Comparison of ENCODE assay signal across 14 cellular contexts in genomic region chr15:29815000-29815704, GRCh38. TPM values are rescaled to one million over a fixed set of nuclear protein-coding genes. Genes with fewer than 3 reads are reported as not detected.
DNase-seq lines count a peak whose midpoint lies in the region; ATAC-seq and TF ChIP-seq lines count a peak whose summit lies in the region.
"Had no signal": no experiment of that assay in that cellular context is flagged by ENCODE, and none has a peak within 500 bp of the region (broad histone marks: within the 10 kb centered on the region; RNA-seq: fewer than 3 reads in every experiment).

No MANE protein-coding gene starts in this region.

- H3K4me3 ChIP-seq in iPS-20b (ENCODE audit: low read length), result no peak overlapping the region
- H3K4me3 ChIP-seq in stomach, result no peak overlapping the region

- H3K27me3 ChIP-seq in iPS-20b (ENCODE audit: insufficient read depth, low read length) (no peaks in the 10 kb centered on the region), stomach (no peaks in the 10 kb centered on the region)

- ATAC-seq in WTC11, result peak; percentile 51
- ATAC-seq: stimulated activated naive CD8-positive, alpha-beta T cell treated with anti-CD3 and anti-CD28 coated beads, Interleukin-15, amount 100 ng/mL, for 72 hours had no signal

- peaks cover 81% of the 10 kb centered on the region for H3K4me1 Mint-ChIP-seq in WTC11
- H3K4me1 Mint-ChIP-seq: stimulated activated naive CD8-positive, alpha-beta T cell treated with anti-CD3 and anti-CD28 coated beads, Interleukin-15, amount 100 ng/mL, for 72 hours had no signal

- intact Hi-C loops in stomach (cut with DNase I; ENCODE audit: low total_unique reads), result no loop called here

- no peaks in the 10 kb centered on the region for H3K9me3 Mint-ChIP-seq in WTC11

- H3K36me3 ChIP-seq in iPS-20b (ENCODE audit: insufficient read depth, low read depth, low read length), result no peaks in the 10 kb centered on the region
- H3K36me3 ChIP-seq in stomach, result no peaks in the 10 kb centered on the region

- CTCF ChIA-PET in WTC11 (lab: Charles Lee), result interaction anchor here (0.5 to 2.1 kb wide), 2 partner anchors 109 to 111 kb away, joined by 3 to 8 read pairs; no protein-coding TSS in a partner anchor

- POLR2A ChIA-PET in WTC11 (lab: Charles Lee), result no interaction called here

- peaks cover 49% of the 10 kb centered on the region for H3K4me1 ChIP-seq in iPS-20b (ENCODE audit: insufficient read depth, low read length)
- H3K4me1 ChIP-seq in stomach, result peaks cover 24 to 81% (median 66%) of the 10 kb centered on the region in 4 donors

- TF ChIP-seq EP300 in stomach (IDR thresholded peaks at IDR 0.05), result no peak

- no peak overlapping the region for H3K4me3 Mint-ChIP-seq in WTC11
- H3K4me3 Mint-ChIP-seq: activated T-cell treated with anti-CD3 and anti-CD28 coated beads, Interleukin-2, amount 50 U/mL, for 24 hours; stimulated activated naive CD8-positive, alpha-beta T cell treated with anti-CD3 and anti-CD28 coated beads, Interleukin-15, amount 100 ng/mL, for 72 hours had no signal

- TF ChIP-seq CTCF in WTC11 (IDR thresholded peaks at IDR 0.05) (no peak), stomach (IDR thresholded peaks at IDR 0.05) (no peak)

- no peaks in the 10 kb centered on the region for H3K27me3 Mint-ChIP-seq in WTC11 (ENCODE audit: low read depth)

- 26 to 40% (median 29%) methylated on average over 3 of the region's 3 CpGs for WGBS in stomach, 5 donors

- H3K36me3 Mint-ChIP-seq in WTC11, result peaks cover 3% of the 10 kb centered on the region

- DNase-seq in SHP77 (lab: John Stamatoyannopoulos, UW) (peak; percentile 52 to 60), SHP77 treated with DMSO at 0.1 percent for 48 hours (lab: John Stamatoyannopoulos, UW) (no peak), WTC11 (ENCODE audit: low spot score) (no peak), stomach (no peak)
- DNase-seq in activated CD4-positive, alpha-beta T cell treated with anti-CD3 and anti-CD28 coated beads for 1 hour, result no peak
- no peak for DNase-seq in stimulated activated CD4-positive, alpha-beta T cell treated with anti-CD3 and anti-CD28 coated beads, Interleukin-1b, Interleukin-23, amount 100 ng/mL, for 48 hours
- no peak for DNase-seq in central memory CD4-positive, alpha-beta T cell
- DNase-seq: activated T-cell treated with anti-CD3 and anti-CD28 coated beads, Interleukin-2, amount 50 U/mL, for 24 hours; AML-193; left cardiac atrium; stimulated activated naive CD8-positive, alpha-beta T cell treated with anti-CD3 and anti-CD28 coated beads, Interleukin-15, amount 100 ng/mL, for 72 hours; T-helper 2 cell had no signal

- TF ChIP-seq POLR2A in stomach (IDR thresholded peaks at IDR 0.05), result no peak

- H3K9ac ChIP-seq in iPS-20b (ENCODE audit: low read depth, low read length), result 0 out of 2 replicates have a peak overlapping the region, but pooled peaks have one; percentile 26

- H3K27ac ChIP-seq in iPS-20b (ENCODE audit: low read length), result no peak overlapping the region
- H3K27ac ChIP-seq in stomach, result peak overlapping the region in 4 of 5 donors; percentile 39 to 59 (median 56)
- H3K27ac ChIP-seq: HL-60 had no signal

- peak overlapping the region; percentile 26 for H3K27ac Mint-ChIP-seq in WTC11
- H3K27ac Mint-ChIP-seq: activated T-cell treated with anti-CD3 and anti-CD28 coated beads, Interleukin-2, amount 50 U/mL, for 24 hours; stimulated activated naive CD8-positive, alpha-beta T cell treated with anti-CD3 and anti-CD28 coated beads, Interleukin-15, amount 100 ng/mL, for 72 hours had no signal

- H3K9me3 ChIP-seq in iPS-20b (ENCODE audit: insufficient read depth, low read depth, low read length), result no peaks in the 10 kb centered on the region
- H3K9me3 ChIP-seq in stomach, result no peaks in the 10 kb centered on the region

TF ChIP-seq in WTC11, 78 proteins besides CTCF, POLR2A, EP300 and RAD21:
- TF ChIP-seq ETV6 (CRISPR knock-in tag; IDR thresholded peaks at IDR 0.05), result no peak

RNA-seq across cellular contexts. Expression of gene TJP1, which starts 7.1 kb away (rescaled TPM):
- total RNA-seq in WTC11 (2021), result 115 to 129 TPM (median 115 TPM) in 3 replicates
- 100 to 1,000 TPM in 3 of 5 donors, 10 to 100 TPM in 2; 62.0 to 167 (median 107) TPM for total RNA-seq in stomach
- polyA plus RNA-seq in stomach, result 10 to 100 TPM; 12.3 to 14.3 (median 13.0) TPM

Comparison
In these comparisons a context has a peak if more than half of its experiments do, and no peak if none do; other contexts are left out.
1. DNase-seq: peak in SHP77 (2 of 2); none in SHP77 treated with DMSO at 0.1 percent for 48 hours (single experiment), WTC11 (single experiment), stomach (single experiment), activated CD4-positive, alpha-beta T cell treated with anti-CD3 and anti-CD28 coated beads for 1 hour (single experiment), stimulated activated CD4-positive, alpha-beta T cell treated with anti-CD3 and anti-CD28 coated beads, Interleukin-1b, Interleukin-23, amount 100 ng/mL, for 48 hours (single experiment) and central memory CD4-positive, alpha-beta T cell (single experiment).